ENCODE assay signal across 1 cellular context in the genomic region with DNA sequence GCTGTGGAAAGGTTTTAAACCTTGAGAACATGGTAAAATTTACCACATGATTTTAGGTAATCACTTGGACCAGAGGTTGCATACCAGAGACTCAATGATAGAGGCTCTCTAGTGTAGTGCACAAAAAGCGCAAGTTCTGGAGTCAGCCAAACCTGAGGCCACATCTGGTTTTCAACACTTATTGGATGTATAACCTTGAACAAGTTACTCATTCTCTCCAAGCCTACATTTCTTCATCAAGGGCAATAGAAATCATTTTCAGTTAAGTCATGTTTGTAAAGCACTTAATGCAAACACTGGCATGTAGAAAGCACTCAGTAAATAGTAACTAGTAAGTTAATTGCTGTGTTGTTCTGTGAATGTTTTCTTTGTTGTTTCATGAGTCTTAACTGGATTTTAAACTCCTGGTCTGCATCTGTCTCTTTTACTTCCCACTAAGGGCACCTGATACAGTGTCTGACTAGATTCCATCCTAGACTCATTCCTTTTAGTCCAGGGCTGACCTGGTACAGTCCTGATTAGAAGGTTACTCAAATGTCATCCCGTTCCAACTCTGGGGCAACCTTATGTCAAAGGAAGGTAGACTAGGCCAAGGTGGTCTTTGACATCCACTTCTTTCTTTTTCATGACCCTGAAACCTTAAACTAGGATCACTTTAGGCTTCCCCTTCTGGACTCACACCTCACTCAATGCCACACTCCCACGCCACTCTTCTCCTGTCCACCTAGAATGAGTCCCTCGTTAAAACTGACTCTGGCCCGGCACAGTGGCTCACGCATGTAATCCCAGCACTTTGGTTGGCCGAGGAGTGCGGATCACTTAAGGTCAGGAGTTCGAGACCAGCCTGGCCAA.
A peak's percentile ranks its signal among the peaks of the same experiment; 100 is the strongest.
TF ChIP-seq lines count a peak whose summit lies in the region.

No MANE protein-coding gene starts in this region.

TF ChIP-seq in HepG2, 621 proteins besides CTCF, POLR2A, EP300 and RAD21 (continued from another document and continues in another):
- TF ChIP-seq, protein P1, sequence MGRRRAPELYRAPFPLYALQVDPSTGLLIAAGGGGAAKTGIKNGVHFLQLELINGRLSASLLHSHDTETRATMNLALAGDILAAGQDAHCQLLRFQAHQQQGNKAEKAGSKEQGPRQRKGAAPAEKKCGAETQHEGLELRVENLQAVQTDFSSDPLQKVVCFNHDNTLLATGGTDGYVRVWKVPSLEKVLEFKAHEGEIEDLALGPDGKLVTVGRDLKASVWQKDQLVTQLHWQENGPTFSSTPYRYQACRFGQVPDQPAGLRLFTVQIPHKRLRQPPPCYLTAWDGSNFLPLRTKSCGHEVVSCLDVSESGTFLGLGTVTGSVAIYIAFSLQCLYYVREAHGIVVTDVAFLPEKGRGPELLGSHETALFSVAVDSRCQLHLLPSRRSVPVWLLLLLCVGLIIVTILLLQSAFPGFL (CRISPR knock-in tag; IDR thresholded peaks at IDR 0.05), result no peak
- TF ChIP-seq MAF1 (CRISPR knock-in tag; IDR thresholded peaks at IDR 0.05; ENCODE audit: borderline replicate concordance) (no peak), CAMTA2 (CRISPR knock-in tag; IDR thresholded peaks at IDR 0.05; ENCODE audit: borderline replicate concordance) (no peak), FLYWCH1 (CRISPR knock-in tag; IDR thresholded peaks at IDR 0.05) (no peak), CEBPG (CRISPR knock-in tag; IDR thresholded peaks at IDR 0.05) (peak; percentile 84), ZNF329 (CRISPR knock-in tag; IDR thresholded peaks at IDR 0.05; ENCODE audit: low read depth) (0 out of 2 replicates have a peak, but pooled peaks have one; percentile 52), SIX1 (CRISPR knock-in tag; IDR thresholded peaks at IDR 0.05; ENCODE audit: borderline replicate concordance) (peak; percentile 64), TBX3 (IDR thresholded peaks at IDR 0.05; ENCODE audit: borderline replicate concordance) (peak; percentile 95), SMARCC2 (IDR thresholded peaks at IDR 0.05) (no peak), ZNF652 (CRISPR knock-in tag; IDR thresholded peaks at IDR 0.05; ENCODE audit: borderline replicate concordance, low read depth) (peak; percentile 24; the same call in 1 of the 2 replicates), HHEX (CRISPR knock-in tag; IDR thresholded peaks at IDR 0.05) (peak; percentile 78; the same call in 1 of the 2 replicates), ZBTB42 (CRISPR knock-in tag; IDR thresholded peaks at IDR 0.05) (peak; percentile 98), EZH2 (conservative IDR thresholded peaks at IDR 0.05; ENCODE audit: low read depth, low read length) (no peak), NFIC (IDR thresholded peaks at IDR 0.05; ENCODE audit: low read length) (peak; percentile 83; the same call in 1 of the 2 replicates), ZNF264 (CRISPR knock-in tag; IDR thresholded peaks at IDR 0.05) (peak; percentile 73; the same call in 1 of the 2 replicates), TMF1 (CRISPR knock-in tag; IDR thresholded peaks at IDR 0.05; ENCODE audit: low read depth) (0 out of 2 replicates have a peak, but pooled peaks have one; percentile 46), KLF9 (CRISPR knock-in tag; IDR thresholded peaks at IDR 0.05; ENCODE audit: low read depth) (no peak), SKI (IDR thresholded peaks at IDR 0.05; ENCODE audit: partially characterized antibody) (peak; percentile 82), REPIN1 (CRISPR knock-in tag; IDR thresholded peaks at IDR 0.05; ENCODE audit: borderline replicate concordance, low read depth) (peak; percentile 86), KLF11 (CRISPR knock-in tag; IDR thresholded peaks at IDR 0.05) (0 out of 2 replicates have a peak, but pooled peaks have one; percentile 28), LCORL (IDR thresholded peaks at IDR 0.05) (no peak), LCORL (CRISPR knock-in tag; IDR thresholded peaks at IDR 0.05) (peak; percentile 66; the same call in 1 of the 2 replicates), SRSF1 (optimal IDR thresholded peaks at IDR 0.05; ENCODE audit: low read depth, low read length) (no peak), MAFF (IDR thresholded peaks at IDR 0.05; ENCODE audit: low read depth, low read length) (peak; percentile 28; the same call in 1 of the 2 replicates), SMYD3 (CRISPR knock-in tag; IDR thresholded peaks at IDR 0.05) (peak; percentile 86; the same call in 1 of the 2 replicates), RARA (CRISPR knock-in tag; IDR thresholded peaks at IDR 0.05) (peak; percentile 78), MZF1 (CRISPR knock-in tag; IDR thresholded peaks at IDR 0.05; ENCODE audit: borderline replicate concordance) (no peak), NONO (IDR thresholded peaks at IDR 0.05) (no peak), NONO (CRISPR knock-in tag; conservative IDR thresholded peaks at IDR 0.05) (no peak; the same call in 1 of the 2 replicates), FOXK2 (IDR thresholded peaks at IDR 0.05) (peak; percentile 80), SOX13 (IDR thresholded peaks at IDR 0.05) (0 out of 2 replicates have a peak, but pooled peaks have one; percentile 46), SOX13 (CRISPR knock-in tag; conservative IDR thresholded peaks at IDR 0.05 in 1 of 2, IDR thresholded peaks at IDR 0.05 in 1 of 2) (peak in 1 of 2 experiments; percentile 96; a peak in 2 of 4 replicates), ZNF562 (CRISPR knock-in tag; IDR thresholded peaks at IDR 0.05; ENCODE audit: borderline replicate concordance) (no peak), ERF (CRISPR knock-in tag; IDR thresholded peaks at IDR 0.05) (peak; percentile 80), ZNF567 (CRISPR knock-in tag; IDR thresholded peaks at IDR 0.05; ENCODE audit: borderline replicate concordance) (no peak), ZKSCAN5 (CRISPR knock-in tag; IDR thresholded peaks at IDR 0.05) (no peak), HNRNPL (IDR thresholded peaks at IDR 0.05; ENCODE audit: low read depth, low read length) (no peak), EEA1 (CRISPR knock-in tag; IDR thresholded peaks at IDR 0.05; ENCODE audit: borderline replicate concordance) (no peak), HNRNPUL1 (IDR thresholded peaks at IDR 0.05; ENCODE audit: low read depth, low read length) (no peak)
- TF ChIP-seq, protein P2, sequence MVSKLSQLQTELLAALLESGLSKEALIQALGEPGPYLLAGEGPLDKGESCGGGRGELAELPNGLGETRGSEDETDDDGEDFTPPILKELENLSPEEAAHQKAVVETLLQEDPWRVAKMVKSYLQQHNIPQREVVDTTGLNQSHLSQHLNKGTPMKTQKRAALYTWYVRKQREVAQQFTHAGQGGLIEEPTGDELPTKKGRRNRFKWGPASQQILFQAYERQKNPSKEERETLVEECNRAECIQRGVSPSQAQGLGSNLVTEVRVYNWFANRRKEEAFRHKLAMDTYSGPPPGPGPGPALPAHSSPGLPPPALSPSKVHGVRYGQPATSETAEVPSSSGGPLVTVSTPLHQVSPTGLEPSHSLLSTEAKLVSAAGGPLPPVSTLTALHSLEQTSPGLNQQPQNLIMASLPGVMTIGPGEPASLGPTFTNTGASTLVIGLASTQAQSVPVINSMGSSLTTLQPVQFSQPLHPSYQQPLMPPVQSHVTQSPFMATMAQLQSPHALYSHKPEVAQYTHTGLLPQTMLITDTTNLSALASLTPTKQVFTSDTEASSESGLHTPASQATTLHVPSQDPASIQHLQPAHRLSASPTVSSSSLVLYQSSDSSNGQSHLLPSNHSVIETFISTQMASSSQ (IDR thresholded peaks at IDR 0.05; ENCODE audit: low read depth), result peak; percentile 85
- TF ChIP-seq, protein P2 (CRISPR knock-in tag; IDR thresholded peaks at IDR 0.05; ENCODE audit: borderline replicate concordance), result peak; percentile 90; the same call in 1 of the 2 replicates
- TF ChIP-seq, protein P3, sequence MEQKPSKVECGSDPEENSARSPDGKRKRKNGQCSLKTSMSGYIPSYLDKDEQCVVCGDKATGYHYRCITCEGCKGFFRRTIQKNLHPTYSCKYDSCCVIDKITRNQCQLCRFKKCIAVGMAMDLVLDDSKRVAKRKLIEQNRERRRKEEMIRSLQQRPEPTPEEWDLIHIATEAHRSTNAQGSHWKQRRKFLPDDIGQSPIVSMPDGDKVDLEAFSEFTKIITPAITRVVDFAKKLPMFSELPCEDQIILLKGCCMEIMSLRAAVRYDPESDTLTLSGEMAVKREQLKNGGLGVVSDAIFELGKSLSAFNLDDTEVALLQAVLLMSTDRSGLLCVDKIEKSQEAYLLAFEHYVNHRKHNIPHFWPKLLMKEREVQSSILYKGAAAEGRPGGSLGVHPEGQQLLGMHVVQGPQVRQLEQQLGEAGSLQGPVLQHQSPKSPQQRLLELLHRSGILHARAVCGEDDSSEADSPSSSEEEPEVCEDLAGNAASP (CRISPR knock-in tag; IDR thresholded peaks at IDR 0.05; ENCODE audit: borderline replicate concordance), result peak; percentile 72
- TF ChIP-seq, protein P4, sequence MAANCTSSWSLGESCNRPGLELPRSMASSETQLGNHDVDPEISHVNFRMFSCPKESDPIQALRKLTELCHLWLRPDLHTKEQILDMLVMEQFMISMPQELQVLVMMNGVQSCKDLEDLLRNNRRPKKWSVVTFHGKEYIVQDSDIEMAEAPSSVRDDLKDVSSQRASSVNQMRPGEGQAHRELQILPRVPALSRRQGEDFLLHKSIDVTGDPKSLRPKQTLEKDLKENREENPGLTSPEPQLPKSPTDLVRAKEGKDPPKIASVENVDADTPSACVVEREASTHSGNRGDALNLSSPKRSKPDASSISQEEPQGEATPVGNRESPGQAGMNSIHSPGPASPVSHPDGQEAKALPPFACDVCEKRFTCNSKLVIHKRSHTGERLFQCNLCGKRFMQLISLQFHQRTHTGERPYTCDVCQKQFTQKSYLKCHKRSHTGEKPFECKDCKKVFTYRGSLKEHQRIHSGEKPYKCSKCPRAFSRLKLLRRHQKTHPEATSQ (CRISPR knock-in tag; IDR thresholded peaks at IDR 0.05; ENCODE audit: borderline replicate concordance), result peak; percentile 59; the same call in 1 of the 2 replicates
- TF ChIP-seq, protein P5, sequence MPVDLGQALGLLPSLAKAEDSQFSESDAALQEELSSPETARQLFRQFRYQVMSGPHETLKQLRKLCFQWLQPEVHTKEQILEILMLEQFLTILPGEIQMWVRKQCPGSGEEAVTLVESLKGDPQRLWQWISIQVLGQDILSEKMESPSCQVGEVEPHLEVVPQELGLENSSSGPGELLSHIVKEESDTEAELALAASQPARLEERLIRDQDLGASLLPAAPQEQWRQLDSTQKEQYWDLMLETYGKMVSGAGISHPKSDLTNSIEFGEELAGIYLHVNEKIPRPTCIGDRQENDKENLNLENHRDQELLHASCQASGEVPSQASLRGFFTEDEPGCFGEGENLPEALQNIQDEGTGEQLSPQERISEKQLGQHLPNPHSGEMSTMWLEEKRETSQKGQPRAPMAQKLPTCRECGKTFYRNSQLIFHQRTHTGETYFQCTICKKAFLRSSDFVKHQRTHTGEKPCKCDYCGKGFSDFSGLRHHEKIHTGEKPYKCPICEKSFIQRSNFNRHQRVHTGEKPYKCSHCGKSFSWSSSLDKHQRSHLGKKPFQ (CRISPR knock-in tag; IDR thresholded peaks at IDR 0.05; ENCODE audit: insufficient replicate concordance), result no peak
- TF ChIP-seq, protein P6, sequence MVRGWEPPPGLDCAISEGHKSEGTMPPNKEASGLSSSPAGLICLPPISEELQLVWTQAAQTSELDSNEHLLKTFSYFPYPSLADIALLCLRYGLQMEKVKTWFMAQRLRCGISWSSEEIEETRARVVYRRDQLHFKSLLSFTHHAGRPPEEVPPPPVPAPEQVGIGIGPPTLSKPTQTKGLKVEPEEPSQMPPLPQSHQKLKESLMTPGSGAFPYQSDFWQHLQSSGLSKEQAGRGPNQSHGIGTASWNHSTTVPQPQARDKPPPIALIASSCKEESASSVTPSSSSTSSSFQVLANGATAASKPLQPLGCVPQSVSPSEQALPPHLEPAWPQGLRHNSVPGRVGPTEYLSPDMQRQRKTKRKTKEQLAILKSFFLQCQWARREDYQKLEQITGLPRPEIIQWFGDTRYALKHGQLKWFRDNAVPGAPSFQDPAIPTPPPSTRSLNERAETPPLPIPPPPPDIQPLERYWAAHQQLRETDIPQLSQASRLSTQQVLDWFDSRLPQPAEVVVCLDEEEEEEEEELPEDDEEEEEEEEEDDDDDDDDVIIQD (CRISPR knock-in tag; IDR thresholded peaks at IDR 0.05; ENCODE audit: low read depth), result peak; percentile 73
- TF ChIP-seq, protein P7, sequence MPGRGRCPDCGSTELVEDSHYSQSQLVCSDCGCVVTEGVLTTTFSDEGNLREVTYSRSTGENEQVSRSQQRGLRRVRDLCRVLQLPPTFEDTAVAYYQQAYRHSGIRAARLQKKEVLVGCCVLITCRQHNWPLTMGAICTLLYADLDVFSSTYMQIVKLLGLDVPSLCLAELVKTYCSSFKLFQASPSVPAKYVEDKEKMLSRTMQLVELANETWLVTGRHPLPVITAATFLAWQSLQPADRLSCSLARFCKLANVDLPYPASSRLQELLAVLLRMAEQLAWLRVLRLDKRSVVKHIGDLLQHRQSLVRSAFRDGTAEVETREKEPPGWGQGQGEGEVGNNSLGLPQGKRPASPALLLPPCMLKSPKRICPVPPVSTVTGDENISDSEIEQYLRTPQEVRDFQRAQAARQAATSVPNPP (CRISPR knock-in tag; IDR thresholded peaks at IDR 0.05), result no peak; the same call in 1 of the 2 replicates
- TF ChIP-seq, protein P8, sequence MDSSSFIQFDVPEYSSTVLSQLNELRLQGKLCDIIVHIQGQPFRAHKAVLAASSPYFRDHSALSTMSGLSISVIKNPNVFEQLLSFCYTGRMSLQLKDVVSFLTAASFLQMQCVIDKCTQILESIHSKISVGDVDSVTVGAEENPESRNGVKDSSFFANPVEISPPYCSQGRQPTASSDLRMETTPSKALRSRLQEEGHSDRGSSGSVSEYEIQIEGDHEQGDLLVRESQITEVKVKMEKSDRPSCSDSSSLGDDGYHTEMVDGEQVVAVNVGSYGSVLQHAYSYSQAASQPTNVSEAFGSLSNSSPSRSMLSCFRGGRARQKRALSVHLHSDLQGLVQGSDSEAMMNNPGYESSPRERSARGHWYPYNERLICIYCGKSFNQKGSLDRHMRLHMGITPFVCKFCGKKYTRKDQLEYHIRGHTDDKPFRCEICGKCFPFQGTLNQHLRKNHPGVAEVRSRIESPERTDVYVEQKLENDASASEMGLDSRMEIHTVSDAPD (CRISPR knock-in tag; IDR thresholded peaks at IDR 0.05), result peak; percentile 37; the same call in 1 of the 2 replicates
- TF ChIP-seq, protein P9, sequence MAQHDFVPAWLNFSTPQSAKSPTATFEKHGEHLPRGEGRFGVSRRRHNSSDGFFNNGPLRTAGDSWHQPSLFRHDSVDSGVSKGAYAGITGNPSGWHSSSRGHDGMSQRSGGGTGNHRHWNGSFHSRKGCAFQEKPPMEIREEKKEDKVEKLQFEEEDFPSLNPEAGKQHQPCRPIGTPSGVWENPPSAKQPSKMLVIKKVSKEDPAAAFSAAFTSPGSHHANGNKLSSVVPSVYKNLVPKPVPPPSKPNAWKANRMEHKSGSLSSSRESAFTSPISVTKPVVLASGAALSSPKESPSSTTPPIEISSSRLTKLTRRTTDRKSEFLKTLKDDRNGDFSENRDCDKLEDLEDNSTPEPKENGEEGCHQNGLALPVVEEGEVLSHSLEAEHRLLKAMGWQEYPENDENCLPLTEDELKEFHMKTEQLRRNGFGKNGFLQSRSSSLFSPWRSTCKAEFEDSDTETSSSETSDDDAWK (CRISPR knock-in tag; IDR thresholded peaks at IDR 0.05), result no peak
